1 cellular context compared by ENCODE assay signal in genomic region chr12:94754653-94755052, GRCh38.
TF ChIP-seq lines count a peak whose summit lies in the region.

No MANE protein-coding gene starts in this region.

TF ChIP-seq in GM12878, 131 proteins besides CTCF, POLR2A, EP300 and RAD21 (continued from another document):
- TF ChIP-seq REST (IDR thresholded peaks at IDR 0.05; ENCODE audit: low read depth, low read length) (no peak), JUND (IDR thresholded peaks at IDR 0.05; ENCODE audit: low read depth, low read length) (no peak), CUX1 (IDR thresholded peaks at IDR 0.05; ENCODE audit: insufficient replicate concordance, low read depth, low read length) (no peak), ASH2L (IDR thresholded peaks at IDR 0.05; ENCODE audit: borderline replicate concordance, low read depth) (no peak), IRF4 (IDR thresholded peaks at IDR 0.05; ENCODE audit: low read depth, low read length) (no peak), NFYA (IDR thresholded peaks at IDR 0.05; ENCODE audit: borderline replicate concordance, low read depth, low read length) (no peak), ZNF622 (IDR thresholded peaks at IDR 0.05) (no peak), YY1 (IDR thresholded peaks at IDR 0.05; ENCODE audit: low read depth, low read length) (no peak), POU2F2 (IDR thresholded peaks at IDR 0.05; ENCODE audit: borderline replicate concordance, low read depth, low read length) (no peak), USF2 (IDR thresholded peaks at IDR 0.05; ENCODE audit: borderline replicate concordance, low read depth, low read length) (no peak), E4F1 (IDR thresholded peaks at IDR 0.05; ENCODE audit: borderline replicate concordance, partially characterized antibody) (no peak), SMARCA5 (IDR thresholded peaks at IDR 0.05) (no peak)
